In genomic region chr11:47412152-47412746, GRCh38 we compare ENCODE assay signal across 8 cellular contexts. TPM values are rescaled to one million over a fixed set of nuclear protein-coding genes. Genes with fewer than 3 reads are reported as not detected.
A peak's percentile ranks its signal among the peaks of the same experiment; 100 is the strongest.
DNase-seq lines count a peak whose midpoint lies in the region; ATAC-seq, FAIRE-seq and TF ChIP-seq lines count a peak whose summit lies in the region.

No MANE protein-coding gene starts in this region.

- ATAC-seq in mucosa of descending colon (no peak), GM18517 (IDR thresholded peaks at IDR 0.05; ENCODE audit: unreplicated experiment) (no peak), HG03025 (IDR thresholded peaks at IDR 0.05; ENCODE audit: low FRiP score, unreplicated experiment) (no peak), HG02759 (IDR thresholded peaks at IDR 0.05; ENCODE audit: unreplicated experiment) (no peak)

- H3K4me3 ChIP-seq in cardiac fibroblast (replicated peaks in 1 of 2; ENCODE audit: low read depth in 2 of 2, low read length in 2 of 2) (no peak overlapping the region), mucosa of descending colon (no peak overlapping the region)

- H3K36me3 ChIP-seq in mucosa of descending colon (ENCODE audit: low read depth), result no peaks in the 10 kb centered on the region

- peak; percentile 77 for FAIRE-seq in GM19239 (lab: Jason Lieb, UNC)

- peak; percentile 28 to 43 for DNase-seq in AML-193 (lab: John Stamatoyannopoulos, UW)
- peak; percentile 62 for DNase-seq in GM19239 (ENCODE audit: insufficient read length, low spot score)
- DNase-seq in T-helper 2 cell, result peak in 4 of 5 experiments; percentile 15 to 51 (median 37)
- DNase-seq in cardiac fibroblast (ENCODE audit: low read depth in 2 of 2), result peak; percentile 53 to 57
- DNase-seq in mucosa of descending colon, result peak; percentile 63 to 76 (median 66)

- H3K9me3 ChIP-seq in mucosa of descending colon, result no peaks in the 10 kb centered on the region

- intact Hi-C loops in mucosa of descending colon (cut with DNase I, micrococcal nuclease), result no loop called here

- TF ChIP-seq CTCF in cardiac fibroblast (IDR thresholded peaks at IDR 0.05; ENCODE audit: low read depth, low read length), result peak; percentile 93
- TF ChIP-seq CTCF in mucosa of descending colon (IDR thresholded peaks at IDR 0.05), result peak; percentile 82

- H3K4me1 ChIP-seq in mucosa of descending colon (ENCODE audit: low read depth), result peaks cover 18% of the 10 kb centered on the region

RNA-seq across cellular contexts. Expression of gene SLC39A13, which starts 3.9 kb away (rescaled TPM):
- total RNA-seq in mucosa of descending colon, result 10 to 100 TPM; 14.4 to 30.9 (median 21.4) TPM

RNA-seq across cellular contexts. Expression of gene PSMC3, which starts 14.0 kb away (rescaled TPM):
- total RNA-seq in mucosa of descending colon, result 100 to 1,000 TPM in 1 of 3 donors, 10 to 100 TPM in 2; 70.7 to 115 (median 91.0) TPM

RNA-seq across cellular contexts. Expression of gene SPI1, which starts 33.9 kb away (rescaled TPM):
- 10 to 100 TPM in 2 of 3 donors, 1 to 10 TPM in 1; 4.9 to 21.0 (median 20.6) TPM for total RNA-seq in mucosa of descending colon

RNA-seq across cellular contexts. Expression of gene RAPSN, which starts 36.7 kb away (rescaled TPM):
- total RNA-seq in mucosa of descending colon, result under 1 TPM; 0.41 to 0.96 (median 0.95) TPM

RNA-seq across cellular contexts. Expression of gene MYBPC3, which starts 59.7 kb away (rescaled TPM):
- 1 to 10 TPM in 1 of 3 donors, under 1 TPM in 2; 0.06 to 1.1 (median 0.09) TPM for total RNA-seq in mucosa of descending colon
